20 cellular contexts compared by ENCODE assay signal in the genomic region with DNA sequence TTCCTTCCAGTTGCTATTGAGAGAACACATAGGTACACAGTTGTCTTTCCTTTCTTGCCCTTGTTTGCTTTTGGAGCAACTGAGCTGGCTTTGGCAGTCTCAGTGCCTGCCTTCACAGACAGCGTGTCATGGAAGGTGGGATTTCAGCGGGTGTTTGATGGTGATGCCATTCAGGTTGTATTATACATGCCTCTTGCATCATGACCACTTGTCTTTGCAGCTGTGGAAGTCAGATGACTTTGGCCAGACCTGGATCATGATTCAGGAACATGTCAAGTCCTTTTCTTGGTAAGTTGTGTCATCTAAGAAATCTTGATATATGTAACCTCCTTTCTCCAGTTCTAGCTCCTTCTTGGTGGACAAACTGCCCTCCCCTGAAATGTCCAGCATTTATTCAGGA. TPM values are rescaled to one million over a fixed set of nuclear protein-coding genes. Genes with fewer than 3 reads are reported as not detected.
A peak's percentile ranks its signal among the peaks of the same experiment; 100 is the strongest.
DNase-seq lines count a peak whose midpoint lies in the region; ATAC-seq and TF ChIP-seq lines count a peak whose summit lies in the region.
"Had no signal": no experiment of that assay in that cellular context is flagged by ENCODE, and none has a peak within 500 bp of the region (broad histone marks: within the 10 kb centered on the region; RNA-seq: fewer than 3 reads in every experiment).

No MANE protein-coding gene starts in this region.

- no peaks in the 10 kb centered on the region for H3K9me3 Mint-ChIP-seq in stimulated activated effector memory CD8-positive, alpha-beta T cell treated with anti-CD3 and anti-CD28 coated beads, Interleukin-12 subunit alpha, Interleukin-12 subunit beta, amount 100 ng/mL, for 72 hours
- H3K9me3 Mint-ChIP-seq: activated naive CD4-positive, alpha-beta T cell treated with anti-CD3 and anti-CD28 coated beads, Interleukin-2, amount 10 ng/mL, durations not matched to agents 7 days and 5 days; central memory CD8-positive, alpha-beta T cell had no signal

- H3K4me3 ChIP-seq in right atrium auricular region (no peak overlapping the region), heart left ventricle (no peak overlapping the region), OCI-LY7 (ENCODE audit: low read depth, low read length, poor library complexity, severe bottlenecking) (no peak overlapping the region), BE2C (ENCODE audit: low read depth, low read length) (no peak overlapping the region)
- H3K4me3 ChIP-seq: neural progenitor cell, SJSA1 had no signal

- H3K36me3 ChIP-seq in right atrium auricular region (no peaks in the 10 kb centered on the region), heart left ventricle (peaks cover 0 to 21% (median 0%) of the 10 kb centered on the region in 9 donors), OCI-LY7 (ENCODE audit: insufficient read depth, low read length) (peaks cover 99% of the 10 kb centered on the region), BE2C (peaks cover 4% of the 10 kb centered on the region; the same call in 1 of the 2 replicates)
- H3K36me3 ChIP-seq: neural progenitor cell, SJSA1 had no signal

- peaks cover 84% of the 10 kb centered on the region for H3K79me2 ChIP-seq in OCI-LY7 (ENCODE audit: insufficient read depth, low read depth, low read length)

- H3K27me3 ChIP-seq in right atrium auricular region (no peaks in the 10 kb centered on the region), heart left ventricle (no peaks in the 10 kb centered on the region), BE2C (no peaks in the 10 kb centered on the region)
- H3K27me3 ChIP-seq: neural progenitor cell, SJSA1 had no signal

- peaks cover 28% of the 10 kb centered on the region for H3K36me3 Mint-ChIP-seq in stimulated activated effector memory CD8-positive, alpha-beta T cell treated with anti-CD3 and anti-CD28 coated beads, Interleukin-12 subunit alpha, Interleukin-12 subunit beta, amount 100 ng/mL, for 72 hours

- no peak for TF ChIP-seq CTCF in right atrium auricular region (IDR thresholded peaks at IDR 0.05)
- no peak for TF ChIP-seq CTCF in heart left ventricle (IDR thresholded peaks at IDR 0.05)
- no peak for TF ChIP-seq CTCF in OCI-LY7 (conservative IDR thresholded peaks at IDR 0.05; ENCODE audit: low read length)
- TF ChIP-seq CTCF in BE2C (IDR thresholded peaks at IDR 0.05; ENCODE audit: low read depth, low read length), result no peak

- H3K9me3 ChIP-seq in right atrium auricular region (no peaks in the 10 kb centered on the region), heart left ventricle (no peaks in the 10 kb centered on the region), OCI-LY7 (ENCODE audit: low read length) (no peaks in the 10 kb centered on the region), BE2C (no peaks in the 10 kb centered on the region; the same call in 1 of the 2 replicates)
- H3K9me3 ChIP-seq: SJSA1 had no signal

- H3K4me3 Mint-ChIP-seq in stimulated activated effector memory CD8-positive, alpha-beta T cell treated with anti-CD3 and anti-CD28 coated beads, Interleukin-12 subunit alpha, Interleukin-12 subunit beta, amount 100 ng/mL, for 72 hours, result no peak overlapping the region
- H3K4me3 Mint-ChIP-seq: activated naive CD4-positive, alpha-beta T cell treated with anti-CD3 and anti-CD28 coated beads, Interleukin-2, amount 10 ng/mL, durations not matched to agents 7 days and 5 days; central memory CD8-positive, alpha-beta T cell; neural progenitor cell; type B pancreatic cell had no signal

- H2AFZ ChIP-seq in OCI-LY7 (ENCODE audit: low read length), result no peak overlapping the region
- H2AFZ ChIP-seq: neural progenitor cell had no signal

- CTCF ChIA-PET in OCI-LY7 (lab: Charles Lee; ENCODE audit: unreplicated experiment), result no interaction called here

- DNase-seq in right atrium auricular region (ENCODE audit: low spot score), result peak; percentile 26
- DNase-seq in heart left ventricle, result no peak
- DNase-seq in OCI-LY7 (ENCODE audit: low spot score), result no peak
- peak; percentile 35 for DNase-seq in amniotic epithelial cell (ENCODE audit: low read depth)
- no peak for DNase-seq in stimulated activated effector memory CD8-positive, alpha-beta T cell treated with anti-CD3 and anti-CD28 coated beads, Interleukin-12 subunit alpha, Interleukin-12 subunit beta, amount 100 ng/mL, for 72 hours (ENCODE audit: low spot score in 2 of 2)
- DNase-seq in BE2C, result no peak
- DNase-seq in NCI-H524 (lab: John Stamatoyannopoulos, UW), result no peak
- DNase-seq: activated naive CD4-positive, alpha-beta T cell treated with anti-CD3 and anti-CD28 coated beads, Interleukin-2, amount 10 ng/mL, durations not matched to agents 7 days and 5 days; dermis blood vessel endothelial cell; DMS79 treated with DMSO at 0.1 percent for 48 hours; islet precursor cell; NCI-H1048; NCI-H187; NCI-H526 treated with DMSO at 0.1 percent for 48 hours; T-helper 2 cell had no signal

- ATAC-seq in heart left ventricle, result no peak
- ATAC-seq in stimulated activated effector memory CD8-positive, alpha-beta T cell treated with anti-CD3 and anti-CD28 coated beads, Interleukin-12 subunit alpha, Interleukin-12 subunit beta, amount 100 ng/mL, for 72 hours, result peak; percentile 55

- 90 to 100% (median 95%) methylated on average over 2 of the region's 2 CpGs for WGBS in heart left ventricle, 4 donors

- no peak for TF ChIP-seq POLR2A in heart left ventricle (IDR thresholded peaks at IDR 0.05)

- H3K4me1 Mint-ChIP-seq in stimulated activated effector memory CD8-positive, alpha-beta T cell treated with anti-CD3 and anti-CD28 coated beads, Interleukin-12 subunit alpha, Interleukin-12 subunit beta, amount 100 ng/mL, for 72 hours, result peaks cover 52% of the 10 kb centered on the region

- H3K27ac Mint-ChIP-seq in stimulated activated effector memory CD8-positive, alpha-beta T cell treated with anti-CD3 and anti-CD28 coated beads, Interleukin-12 subunit alpha, Interleukin-12 subunit beta, amount 100 ng/mL, for 72 hours, result no peak overlapping the region
- H3K27ac Mint-ChIP-seq: activated naive CD4-positive, alpha-beta T cell treated with anti-CD3 and anti-CD28 coated beads, Interleukin-2, amount 10 ng/mL, durations not matched to agents 7 days and 5 days; neural progenitor cell had no signal

- intact Hi-C loops in heart left ventricle (cut with DNase I), result no loop called here
- intact Hi-C loops in OCI-LY7 (cut with micrococcal nuclease; ENCODE audit: unreplicated experiment), result no loop called here

- H3K4me1 ChIP-seq in right atrium auricular region, result no peaks in the 10 kb centered on the region
- peaks cover 0 to 9% (median 0%) of the 10 kb centered on the region in 12 donors for H3K4me1 ChIP-seq in heart left ventricle
- H3K4me1 ChIP-seq in OCI-LY7 (ENCODE audit: insufficient read depth, low read length, poor library complexity, severe bottlenecking), result peaks cover 32% of the 10 kb centered on the region
- peaks cover 10% of the 10 kb centered on the region; the same call in 1 of the 2 replicates for H3K4me1 ChIP-seq in BE2C
- H3K4me1 ChIP-seq: SJSA1 had no signal

- no peak overlapping the region for H3K27ac ChIP-seq in right atrium auricular region
- H3K27ac ChIP-seq in heart left ventricle, result no peak overlapping the region
- H3K27ac ChIP-seq in OCI-LY7 (ENCODE audit: low read depth, low read length, poor library complexity, severe bottlenecking), result peak overlapping the region; percentile 9
- H3K27ac ChIP-seq: neural progenitor cell, SJSA1, VCaP had no signal

- H3K9me2 ChIP-seq in OCI-LY7 (ENCODE audit: insufficient read depth, low read length), result no peaks in the 10 kb centered on the region

- BruUV-seq in OCI-LY7 (replicated peaks; lab: Mats Ljungman, UMichigan), result no TSS peak

- POLR2A ChIA-PET in OCI-LY7 (lab: Charles Lee), result interaction anchor here (0.8 to 0.9 kb wide), 3 partner anchors 11 to 23 kb away, joined by 3 to 4 read pairs (median 3); no protein-coding TSS in a partner anchor

- peaks cover 9% of the 10 kb centered on the region for H4K20me1 ChIP-seq in OCI-LY7 (ENCODE audit: insufficient read depth, low read length)

- H3K4me2 ChIP-seq in OCI-LY7 (ENCODE audit: low read length), result no peak overlapping the region
- H3K4me2 ChIP-seq: neural progenitor cell had no signal

RNA-seq across cellular contexts. Expression of a gene that starts 37.7 kb away (rescaled TPM):
- 1 to 10 TPM; 6.4 to 7.5 TPM for total RNA-seq in right atrium auricular region
- 10 to 100 TPM in 3 of 9 donors, 1 to 10 TPM in 6; 2.9 to 20.5 (median 5.8) TPM for total RNA-seq in heart left ventricle
- under 1 TPM; 0.72 to 0.83 TPM for polyA plus RNA-seq in heart left ventricle
- total RNA-seq in OCI-LY7 (2014; rRNA removed; shearing (Covaris generic)), result 219 and 228 TPM in 2 replicates
- 400 and 411 TPM in 2 replicates for total RNA-seq in OCI-LY7 (2022)
- 10.1 TPM for polyA plus RNA-seq in BE2C (2012; ENCODE audit: insufficient read depth, insufficient read length, low read depth)

Comparison
In these comparisons a context has a peak if more than half of its experiments do, and no peak if none do; other contexts are left out.
1. DNase-seq: peak in right atrium auricular region (single experiment) and amniotic epithelial cell (single experiment); none in heart left ventricle (0 of 5), OCI-LY7 (single experiment), stimulated activated effector memory CD8-positive, alpha-beta T cell treated with anti-CD3 and anti-CD28 coated beads, Interleukin-12 subunit alpha, Interleukin-12 subunit beta, amount 100 ng/mL, for 72 hours (0 of 2), BE2C (single experiment) and NCI-H524 (0 of 2).
2. RNA of a gene that starts 37.7 kb away (total RNA-seq): 219 to 411 TPM in OCI-LY7; 6.4 to 7.5 TPM in right atrium auricular region and 2.9 to 20.5 TPM in heart left ventricle; every median in the first group is over 10 times any median in the second.